8 cellular contexts compared by ENCODE assay signal in the genomic region with DNA sequence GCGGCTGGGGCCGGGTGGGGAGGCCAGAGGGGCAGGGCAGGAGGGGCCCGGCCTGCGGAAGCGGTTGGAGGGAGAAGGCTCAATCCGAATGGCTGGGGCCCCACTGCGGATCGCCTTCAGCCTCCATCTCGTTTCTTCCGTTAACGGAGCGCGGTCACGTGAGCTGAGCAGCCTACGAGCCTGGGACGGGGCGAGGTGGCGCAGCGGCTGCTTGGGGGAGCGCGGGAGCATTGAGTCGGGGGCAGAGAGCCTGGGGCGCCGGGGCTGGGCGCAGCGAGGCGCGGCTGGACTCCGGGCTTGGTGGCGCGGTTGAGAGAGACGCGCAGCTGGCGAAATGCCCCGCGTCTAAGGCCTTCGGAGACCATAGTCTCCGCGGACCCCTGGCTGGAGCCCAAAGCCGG.
A peak's percentile ranks its signal among the peaks of the same experiment; 100 is the strongest.
DNase-seq lines count a peak whose midpoint lies in the region; ATAC-seq and TF ChIP-seq lines count a peak whose summit lies in the region.
"Not testable (repeated sequence)": the region's sequence is repeated elsewhere in the genome, so short reads cannot be mapped to it uniquely, and the experiment has no call there.

No MANE protein-coding gene starts in this region.

- H3K9me3 ChIP-seq in MG63, uterus: not testable (repeated sequence)

- H3K27ac ChIP-seq in skin epidermis = peak overlapping the region; percentile 72 to 97 (median 90)
- H3K27ac ChIP-seq in uterus = peak overlapping the region; percentile 67 to 71

- peak in 1 of 4 experiments; percentile 16 for TF ChIP-seq CTCF in uterus (IDR thresholded peaks at IDR 0.05)

- ATAC-seq in GM18511 (IDR thresholded peaks at IDR 0.05; ENCODE audit: unreplicated experiment) = peak; percentile 73
- peak; percentile 69 for ATAC-seq in HG02759 (IDR thresholded peaks at IDR 0.05; ENCODE audit: unreplicated experiment)
- ATAC-seq in left colon = peak; percentile 77

- not testable (repeated sequence) for H3K27me3 ChIP-seq in MG63, uterus

- TF ChIP-seq POLR2A in uterus (IDR thresholded peaks at IDR 0.05) = peak; percentile 21 to 29

- not testable (repeated sequence) for H3K36me3 ChIP-seq in MG63, uterus

- intact Hi-C loops in left colon (cut with DNase I, micrococcal nuclease) = loop anchor here in 1 of 2 donors (5.0 kb wide), 1 partner anchor 677 kb away; no protein-coding TSS in a partner anchor
- intact Hi-C loops in uterus (cut with DNase I; ENCODE audit: low total_unique reads) = not testable (repeated sequence)

- DNase-seq in MG63 = peak; percentile 83
- peak; percentile 47 for DNase-seq in activated CD8-positive, alpha-beta memory T cell treated with anti-CD3 and anti-CD28 coated beads, Interleukin-2, amount 50 U/mL, for 1 hour (ENCODE audit: extremely low read depth)
- peak; percentile 93 for DNase-seq in ecto neural progenitor cell (ENCODE audit: low spot score)
- peak; percentile 80 to 94 for DNase-seq in left colon
- DNase-seq in uterus = peak; percentile 71 to 75

- not testable (repeated sequence) for H3K4me1 ChIP-seq in uterus

- H3K4me3 ChIP-seq in MG63 = peak overlapping the region; percentile 64
- peak overlapping the region; percentile 53 to 85 (median 60) for H3K4me3 ChIP-seq in skin epidermis
- peak overlapping the region; percentile 39 to 64 for H3K4me3 ChIP-seq in uterus

Comparison
In these comparisons a context has a peak if more than half of its experiments do, and no peak if none do; other contexts are left out.
1. Peak in every context shown above with its lines: DNase-seq, ATAC-seq, H3K4me3 ChIP-seq and H3K27ac ChIP-seq.